ENCODE assay signal across 1 cellular context in the genomic region with DNA sequence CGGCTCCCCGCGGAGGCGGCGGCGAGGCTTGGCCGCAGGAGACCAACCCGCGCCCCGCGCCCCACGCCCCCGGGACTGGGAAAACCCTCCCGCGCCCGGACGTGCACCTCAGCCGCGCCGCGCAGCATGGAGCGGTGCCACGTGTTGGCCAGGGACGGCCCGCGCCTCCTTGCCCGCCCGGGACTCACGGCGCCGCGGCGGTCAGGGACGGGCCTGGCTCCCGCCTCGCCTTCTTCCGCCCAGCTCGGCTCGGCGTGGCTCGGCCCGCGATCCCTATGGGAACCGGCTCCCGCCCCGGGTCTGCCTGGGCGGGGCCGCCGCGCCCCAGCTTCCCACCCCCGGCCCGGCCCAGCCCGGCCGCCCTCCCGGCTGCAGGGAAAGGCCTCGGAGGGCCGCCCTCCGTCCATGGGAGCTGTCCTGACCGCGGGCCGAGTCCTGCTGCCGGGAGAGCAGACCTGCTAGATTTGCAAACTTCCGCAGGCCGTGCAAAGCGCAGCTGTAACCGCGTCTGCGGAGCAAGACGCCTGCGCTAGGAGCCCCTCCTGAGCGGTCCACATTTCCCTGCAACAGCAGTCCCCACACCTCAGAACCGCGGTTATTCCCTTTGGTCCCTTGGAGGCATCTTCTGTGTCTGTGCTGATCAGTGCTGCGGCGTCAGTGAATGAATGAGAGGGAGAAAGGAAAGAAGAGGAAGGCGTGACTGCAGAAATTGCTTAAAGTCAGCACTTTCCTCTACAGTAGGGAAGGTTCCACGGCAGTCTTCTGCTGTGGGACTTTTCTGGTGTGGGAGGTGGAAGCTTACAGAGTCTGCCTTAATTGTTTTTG.
TF ChIP-seq lines count a peak whose summit lies in the region.

Gene CDKL1 (minus strand): TSS at position 246 of the 825 bp plus-strand sequence. CDS start 1,013 bp downstream, outside the sequence.

TF ChIP-seq in HepG2, 621 proteins besides CTCF, POLR2A, EP300 and RAD21 (continued from another document):
- TF ChIP-seq ZNF839 (CRISPR knock-in tag; IDR thresholded peaks at IDR 0.05; ENCODE audit: borderline replicate concordance) (no peak), HNRNPL (IDR thresholded peaks at IDR 0.05; ENCODE audit: low read depth, low read length) (no peak), ZNF569 (CRISPR knock-in tag; IDR thresholded peaks at IDR 0.05; ENCODE audit: borderline replicate concordance) (no peak), PPARG (CRISPR knock-in tag; conservative IDR thresholded peaks at IDR 0.05) (no peak), FOXK2 (IDR thresholded peaks at IDR 0.05) (no peak), ZKSCAN1 (IDR thresholded peaks at IDR 0.05; ENCODE audit: low read length) (no peak), ZNF230 (CRISPR knock-in tag; IDR thresholded peaks at IDR 0.05) (no peak; the same call in 1 of the 2 replicates), MAFK (conservative IDR thresholded peaks at IDR 0.05 in 1 of 2, IDR thresholded peaks at IDR 0.05 in 1 of 2; ENCODE audit: low read length in 2 of 2) (peak; percentile 57 to 60), ZSCAN25 (CRISPR knock-in tag; IDR thresholded peaks at IDR 0.05) (no peak), JUND (CRISPR knock-in tag; IDR thresholded peaks at IDR 0.05) (no peak), DR1 (CRISPR knock-in tag; IDR thresholded peaks at IDR 0.05) (no peak; the same call in 1 of the 2 replicates), ZBTB33 (CRISPR knock-in tag; IDR thresholded peaks at IDR 0.05) (no peak), JDP2 (CRISPR knock-in tag; IDR thresholded peaks at IDR 0.05; ENCODE audit: borderline replicate concordance) (no peak), HOXD1 (CRISPR knock-in tag; IDR thresholded peaks at IDR 0.05) (peak; percentile 84)
- TF ChIP-seq, protein P1, sequence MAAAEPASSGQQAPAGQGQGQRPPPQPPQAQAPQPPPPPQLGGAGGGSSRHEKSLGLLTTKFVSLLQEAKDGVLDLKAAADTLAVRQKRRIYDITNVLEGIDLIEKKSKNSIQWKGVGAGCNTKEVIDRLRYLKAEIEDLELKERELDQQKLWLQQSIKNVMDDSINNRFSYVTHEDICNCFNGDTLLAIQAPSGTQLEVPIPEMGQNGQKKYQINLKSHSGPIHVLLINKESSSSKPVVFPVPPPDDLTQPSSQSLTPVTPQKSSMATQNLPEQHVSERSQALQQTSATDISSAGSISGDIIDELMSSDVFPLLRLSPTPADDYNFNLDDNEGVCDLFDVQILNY (CRISPR knock-in tag; conservative IDR thresholded peaks at IDR 0.05) = peak; percentile 44; the same call in 1 of the 2 replicates
